In genomic region chr11:131945695-131946094, GRCh38 we compare ENCODE assay signal across 35 cellular contexts.
"Had no signal": no experiment of that assay in that cellular context is flagged by ENCODE, and none has a peak within 500 bp of the region (broad histone marks: within the 10 kb centered on the region; RNA-seq: fewer than 3 reads in every experiment).

No MANE protein-coding gene starts in this region.

- H3K27me3 Mint-ChIP-seq: activated B cell treated with CpG ODN at 0.5 μM for 24 hours; activated CD4-positive, alpha-beta memory T cell treated with anti-CD3 and anti-CD28 coated beads for 36 hours; activated CD4-positive, alpha-beta T cell treated with anti-CD3 and anti-CD28 coated beads, Interleukin-2, amount 10 ng/mL, durations not matched to agents 24 days and 14 days; activated CD8-positive, alpha-beta T cell treated with anti-CD3 and anti-CD28 coated beads for 36 hours; activated naive CD8-positive, alpha-beta T cell treated with anti-CD3 and anti-CD28 coated beads for 36 hours; activated T-helper 17 cell treated with anti-CD3 and anti-CD28 coated beads, Interleukin-2, amount 50 U/mL, for 72 hours; central memory CD8-positive, alpha-beta T cell had no signal

- H3K9me3 Mint-ChIP-seq: activated B cell treated with CpG ODN at 0.5 μM for 24 hours; activated CD4-positive, alpha-beta memory T cell treated with anti-CD3 and anti-CD28 coated beads for 36 hours; activated CD4-positive, alpha-beta T cell treated with anti-CD3 and anti-CD28 coated beads, Interleukin-2, amount 10 ng/mL, durations not matched to agents 24 days and 14 days; activated CD8-positive, alpha-beta T cell treated with anti-CD3 and anti-CD28 coated beads for 36 hours; activated naive CD4-positive, alpha-beta T cell treated with anti-CD3 and anti-CD28 coated beads for 36 hours; activated naive CD8-positive, alpha-beta T cell treated with anti-CD3 and anti-CD28 coated beads for 36 hours; activated T-helper 1 cell treated with anti-CD3 and anti-CD28 coated beads, Interleukin-12 subunit alpha, Interleukin-12 subunit beta, Interleukin-2, Interleukin-4 antibody, amounts not matched to agents 30 ng/mL and 10 ng/mL and 1 ng/mL, durations not matched to agents 14 hours and 24 hours and 36 hours; activated T-helper 17 cell treated with anti-CD3 and anti-CD28 coated beads, Interleukin-2, amount 50 U/mL, for 72 hours; T-helper 1 cell treated with Interleukin-12 subunit alpha and Interleukin-12 subunit beta and Interleukin-4 antibody, amounts not matched to agents 30 μg/mL and 1 μg/mL, for 36 hours had no signal

- H3K27me3 ChIP-seq: adrenal gland, body of pancreas, cardiac muscle cell had no signal

- H3K4me1 ChIP-seq: adrenal gland, body of pancreas had no signal

- H3K36me3 ChIP-seq: adrenal gland, cardiac muscle cell had no signal

- H3K9me3 ChIP-seq: adrenal gland, body of pancreas had no signal

- H3K27ac Mint-ChIP-seq: activated B cell treated with CpG ODN at 0.5 μM for 24 hours; activated CD4-positive, alpha-beta memory T cell treated with anti-CD3 and anti-CD28 coated beads for 36 hours; activated CD4-positive, alpha-beta T cell treated with anti-CD3 and anti-CD28 coated beads, Interleukin-2, amount 10 ng/mL, durations not matched to agents 24 days and 14 days; activated CD8-positive, alpha-beta T cell treated with anti-CD3 and anti-CD28 coated beads for 36 hours; activated naive CD4-positive, alpha-beta T cell treated with anti-CD3 and anti-CD28 coated beads for 36 hours; activated naive CD8-positive, alpha-beta T cell treated with anti-CD3 and anti-CD28 coated beads for 36 hours; activated T-cell treated with anti-CD3 and anti-CD28 coated beads, Interleukin-2, amount 50 U/mL, for 72 hours; activated T-helper 1 cell treated with anti-CD3 and anti-CD28 coated beads, Interleukin-12 subunit alpha, Interleukin-12 subunit beta, Interleukin-2, Interleukin-4 antibody, amounts not matched to agents 30 ng/mL and 10 ng/mL and 1 ng/mL, durations not matched to agents 14 hours and 24 hours and 36 hours; activated T-helper 17 cell treated with anti-CD3 and anti-CD28 coated beads, Interleukin-2, amount 50 U/mL, for 72 hours; T-helper 1 cell treated with Interleukin-12 subunit alpha and Interleukin-12 subunit beta and Interleukin-4 antibody, amounts not matched to agents 30 μg/mL and 1 μg/mL, for 36 hours; T-helper 2 cell treated with Interferon-gamma antibody and Interleukin-4, amounts not matched to agents 5 μg/mL and 100 μg/mL, for 36 hours had no signal

- ATAC-seq: activated CD8-positive, alpha-beta T cell treated with anti-CD3 and anti-CD28 coated beads for 36 hours; activated T-cell treated with anti-CD3 and anti-CD28 coated beads, Interleukin-2, amount 50 U/mL, for 4 hours; activated T-cell treated with anti-CD3 and anti-CD28 coated beads, Interleukin-2, amount 50 U/mL, for 72 hours; activated T-helper 17 cell treated with anti-CD3 and anti-CD28 coated beads, Interleukin-2, amount 50 U/mL, for 72 hours; body of pancreas had no signal

- H3K36me3 Mint-ChIP-seq: activated CD4-positive, alpha-beta memory T cell treated with anti-CD3 and anti-CD28 coated beads for 36 hours; activated naive CD8-positive, alpha-beta T cell treated with anti-CD3 and anti-CD28 coated beads for 36 hours had no signal

- DNase-seq: activated B cell treated with CpG ODN at 0.5 μM for 24 hours; activated CD4-positive, alpha-beta memory T cell treated with anti-CD3 and anti-CD28 coated beads for 36 hours; activated CD4-positive, alpha-beta T cell treated with anti-CD3 and anti-CD28 coated beads for 4 hours; activated CD4-positive, alpha-beta T cell treated with anti-CD3 and anti-CD28 coated beads, Interleukin-2, amount 10 ng/mL, durations not matched to agents 24 days and 14 days; activated CD4-positive, alpha-beta T cell treated with anti-CD3 and anti-CD28 coated beads, Interleukin-2, amount 50 U/mL, for 1 hour; activated CD4-positive, alpha-beta T cell treated with anti-CD3 and anti-CD28 coated beads, Interleukin-2, amount 50 U/mL, for 4 hours; activated CD4-positive, CD25-positive, alpha-beta regulatory T cell treated with anti-CD3 and anti-CD28 coated beads, Interleukin-2, amount 50 U/mL, for 72 hours; activated CD8-positive, alpha-beta memory T cell treated with anti-CD3 and anti-CD28 coated beads, Interleukin-2, amount 50 U/mL, for 4 hours; activated CD8-positive, alpha-beta T cell treated with anti-CD3 and anti-CD28 coated beads for 36 hours; activated effector memory CD4-positive, alpha-beta T cell treated with anti-CD3 and anti-CD28 coated beads, Interleukin-2, amount 50 U/mL, for 16 hours; activated gamma-delta T cell treated with Interleukin-2 at 50 U/mL for 16 hours; activated naive CD4-positive, alpha-beta T cell; activated naive CD4-positive, alpha-beta T cell treated with anti-CD3 and anti-CD28 coated beads for 36 hours; activated naive CD4-positive, alpha-beta T cell treated with anti-CD3 and anti-CD28 coated beads, Interleukin-2, amount 50 U/mL, for 16 hours; activated naive CD8-positive, alpha-beta T cell treated with anti-CD3 and anti-CD28 coated beads for 36 hours; activated T-cell treated with anti-CD3 and anti-CD28 coated beads for 4 hours; activated T-cell treated with anti-CD3 and anti-CD28 coated beads, Interleukin-2, amount 50 U/mL, for 1 hour; activated T-cell treated with anti-CD3 and anti-CD28 coated beads, Interleukin-2, amount 50 U/mL, for 4 hours; activated T-cell treated with anti-CD3 and anti-CD28 coated beads, Interleukin-2, amount 50 U/mL, for 72 hours; adrenal gland; amniotic stem cell; aorta; body of pancreas; caudate nucleus; cerebellar nuclear complex; T-helper 1 cell; T-helper 2 cell; T-helper 9 cell had no signal

- H3K27ac ChIP-seq: adrenal gland, body of pancreas, cardiac muscle cell, VCaP had no signal

- H3K4me3 Mint-ChIP-seq: activated B cell treated with CpG ODN at 0.5 μM for 24 hours; activated CD4-positive, alpha-beta memory T cell treated with anti-CD3 and anti-CD28 coated beads for 36 hours; activated CD4-positive, alpha-beta T cell treated with anti-CD3 and anti-CD28 coated beads, Interleukin-2, amount 10 ng/mL, durations not matched to agents 24 days and 14 days; activated CD8-positive, alpha-beta T cell treated with anti-CD3 and anti-CD28 coated beads for 36 hours; activated naive CD4-positive, alpha-beta T cell treated with anti-CD3 and anti-CD28 coated beads for 36 hours; activated naive CD8-positive, alpha-beta T cell treated with anti-CD3 and anti-CD28 coated beads for 36 hours; activated T-cell treated with anti-CD3 and anti-CD28 coated beads, Interleukin-2, amount 50 U/mL, for 4 hours; activated T-cell treated with anti-CD3 and anti-CD28 coated beads, Interleukin-2, amount 50 U/mL, for 72 hours; activated T-helper 1 cell treated with anti-CD3 and anti-CD28 coated beads, Interleukin-12 subunit alpha, Interleukin-12 subunit beta, Interleukin-2, Interleukin-4 antibody, amounts not matched to agents 30 ng/mL and 10 ng/mL and 1 ng/mL, durations not matched to agents 14 hours and 24 hours and 36 hours; activated T-helper 17 cell treated with anti-CD3 and anti-CD28 coated beads, Interleukin-2, amount 50 U/mL, for 72 hours; central memory CD8-positive, alpha-beta T cell; T-helper 1 cell treated with Interleukin-12 subunit alpha and Interleukin-12 subunit beta and Interleukin-4 antibody, amounts not matched to agents 30 μg/mL and 1 μg/mL, for 36 hours; T-helper 2 cell treated with Interferon-gamma antibody and Interleukin-4, amounts not matched to agents 5 μg/mL and 100 μg/mL, for 36 hours had no signal

- H3K4me3 ChIP-seq: adrenal gland, body of pancreas, cardiac muscle cell had no signal

- H3K4me1 Mint-ChIP-seq: activated B cell treated with CpG ODN at 0.5 μM for 24 hours; activated CD4-positive, alpha-beta T cell treated with anti-CD3 and anti-CD28 coated beads, Interleukin-2, amount 10 ng/mL, durations not matched to agents 24 days and 14 days; activated naive CD8-positive, alpha-beta T cell treated with anti-CD3 and anti-CD28 coated beads for 36 hours; activated T-helper 17 cell treated with anti-CD3 and anti-CD28 coated beads, Interleukin-2, amount 50 U/mL, for 72 hours; central memory CD8-positive, alpha-beta T cell had no signal
